In the genomic region with DNA sequence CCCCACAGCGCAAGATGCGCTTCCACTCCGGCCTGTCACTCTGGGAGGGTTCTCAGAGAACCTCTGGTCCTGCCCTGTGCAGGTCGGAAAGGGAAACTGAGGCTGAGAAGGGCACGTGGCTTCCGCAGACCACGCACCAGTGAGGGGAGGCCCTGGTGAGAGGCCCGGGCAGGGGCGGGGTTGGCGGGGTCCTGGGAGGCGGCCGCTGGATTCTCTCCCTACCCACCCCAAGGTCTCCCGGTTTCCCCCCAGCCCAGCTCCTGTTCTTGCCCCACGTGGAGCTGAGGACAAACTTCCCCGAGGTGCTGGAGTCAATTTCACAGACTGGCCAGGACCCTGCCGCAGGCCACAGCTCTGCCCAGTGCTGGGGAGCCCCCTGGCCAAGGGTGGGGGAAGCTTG, we compare ENCODE assay signal across 15 cellular contexts. TPM values are rescaled to one million over a fixed set of nuclear protein-coding genes. Genes with fewer than 3 reads are reported as not detected.
DNase-seq lines count a peak whose midpoint lies in the region; ATAC-seq and TF ChIP-seq lines count a peak whose summit lies in the region.
"Had no signal": no experiment of that assay in that cellular context is flagged by ENCODE, and none has a peak within 500 bp of the region (broad histone marks: within the 10 kb centered on the region; RNA-seq: fewer than 3 reads in every experiment).

No MANE protein-coding gene starts in this region.

- BruUV-seq in Calu3 (replicated peaks; lab: Mats Ljungman, UMichigan): no TSS peak

- H3K4me3 ChIP-seq in iPS-15b (ENCODE audit: low read depth, low read length): no peak overlapping the region

- H3K27ac Mint-ChIP-seq in stimulated activated memory B cell treated with anti-CD40 and anti-IgM and Interleukin-4, amounts not matched to agents 10 μg/mL and 1 μg/mL and 100 μg/mL, for 72 hours: peak overlapping the region; percentile 89
- no peak overlapping the region for H3K27ac Mint-ChIP-seq in Calu3 (ENCODE audit: unreplicated experiment)
- H3K27ac Mint-ChIP-seq: activated CD4-positive, alpha-beta memory T cell treated with anti-CD3 and anti-CD28 coated beads for 36 hours had no signal

- H3K4me1 Mint-ChIP-seq in stimulated activated memory B cell treated with anti-CD40 and anti-IgM and Interleukin-4, amounts not matched to agents 10 μg/mL and 1 μg/mL and 100 μg/mL, for 72 hours: peaks cover 84% of the 10 kb centered on the region
- peaks cover 33% of the 10 kb centered on the region for H3K4me1 Mint-ChIP-seq in Calu3 (ENCODE audit: low read depth, unreplicated experiment)

- CTCF ChIA-PET in Calu3 (lab: Charles Lee): interaction anchor here (1.4 to 4.0 kb wide), 4 partner anchors 11 to 114 kb away, joined by 4 to 80 read pairs (median 9); a partner anchor contains a TSS

- peak; percentile 59 for DNase-seq in activated CD8-positive, alpha-beta memory T cell treated with anti-CD3 and anti-CD28 coated beads for 24 hours
- DNase-seq in activated CD8-positive, alpha-beta memory T cell treated with anti-CD3 and anti-CD28 coated beads, Interleukin-2, amount 50 U/mL, for 4 hours: no peak
- DNase-seq in stimulated activated CD4-positive, alpha-beta T cell treated with anti-CD3 and anti-CD28 coated beads, Interleukin-2, amount 100 ng/mL, for 48 hours: no peak
- DNase-seq in Calu3: no peak
- DNase-seq: activated CD4-positive, alpha-beta memory T cell treated with anti-CD3 and anti-CD28 coated beads for 36 hours; activated effector memory CD4-positive, alpha-beta T cell treated with Interleukin-2 at 50 U/mL for 16 hours; naive B cell; NCI-H1417; NCI-H226; stimulated activated CD4-positive, alpha-beta T cell treated with anti-CD3 and anti-CD28 coated beads, Interleukin-2, amount 100 ng/mL, for 24 hours had no signal

- peaks cover 6% of the 10 kb centered on the region for H3K4me1 ChIP-seq in iPS-15b (ENCODE audit: control insufficient read depth, insufficient read depth, low read length)

- H3K36me3 Mint-ChIP-seq in stimulated activated memory B cell treated with anti-CD40 and anti-IgM and Interleukin-4, amounts not matched to agents 10 μg/mL and 1 μg/mL and 100 μg/mL, for 72 hours: peaks cover 32% of the 10 kb centered on the region
- peaks cover 6% of the 10 kb centered on the region for H3K36me3 Mint-ChIP-seq in Calu3 (ENCODE audit: insufficient read depth, unreplicated experiment)
- H3K36me3 Mint-ChIP-seq: activated CD4-positive, alpha-beta memory T cell treated with anti-CD3 and anti-CD28 coated beads for 36 hours; naive B cell had no signal

- no peaks in the 10 kb centered on the region for H3K9me3 Mint-ChIP-seq in stimulated activated memory B cell treated with anti-CD40 and anti-IgM and Interleukin-4, amounts not matched to agents 10 μg/mL and 1 μg/mL and 100 μg/mL, for 72 hours
- H3K9me3 Mint-ChIP-seq in Calu3 (ENCODE audit: low read depth, unreplicated experiment): no peaks in the 10 kb centered on the region
- H3K9me3 Mint-ChIP-seq: activated CD4-positive, alpha-beta memory T cell treated with anti-CD3 and anti-CD28 coated beads for 36 hours; naive B cell had no signal

- H3K9me3 ChIP-seq in iPS-15b (ENCODE audit: control insufficient read depth, insufficient read depth, low read length): no peaks in the 10 kb centered on the region
- H3K9me3 ChIP-seq: esophagus muscularis mucosa had no signal

- peak overlapping the region; percentile 76 for H3K9ac ChIP-seq in iPS-15b (ENCODE audit: low read depth, low read length)

- H3K4me3 Mint-ChIP-seq in stimulated activated memory B cell treated with anti-CD40 and anti-IgM and Interleukin-4, amounts not matched to agents 10 μg/mL and 1 μg/mL and 100 μg/mL, for 72 hours: peak overlapping the region; percentile 84
- no peak overlapping the region for H3K4me3 Mint-ChIP-seq in Calu3 (ENCODE audit: low read depth, unreplicated experiment)
- H3K4me3 Mint-ChIP-seq: activated CD4-positive, alpha-beta memory T cell treated with anti-CD3 and anti-CD28 coated beads for 36 hours had no signal

- H3K36me3 ChIP-seq in iPS-15b (ENCODE audit: control insufficient read depth, insufficient read depth, low read length): no peaks in the 10 kb centered on the region
- H3K36me3 ChIP-seq: esophagus muscularis mucosa had no signal

- no peaks in the 10 kb centered on the region for H3K27me3 Mint-ChIP-seq in stimulated activated memory B cell treated with anti-CD40 and anti-IgM and Interleukin-4, amounts not matched to agents 10 μg/mL and 1 μg/mL and 100 μg/mL, for 72 hours
- no peaks in the 10 kb centered on the region for H3K27me3 Mint-ChIP-seq in Calu3 (ENCODE audit: unreplicated experiment)
- H3K27me3 Mint-ChIP-seq: activated CD4-positive, alpha-beta memory T cell treated with anti-CD3 and anti-CD28 coated beads for 36 hours had no signal

- no peak for TF ChIP-seq CTCF in Calu3 (IDR thresholded peaks at IDR 0.05; ENCODE audit: unreplicated experiment)

- ATAC-seq in stimulated activated memory B cell treated with anti-CD40 and anti-IgM and Interleukin-4, amounts not matched to agents 10 μg/mL and 1 μg/mL and 100 μg/mL, for 72 hours: no peak

- H3K27me3 ChIP-seq in iPS-15b (ENCODE audit: control insufficient read depth, insufficient read depth, low read length): no peaks in the 10 kb centered on the region
- H3K27me3 ChIP-seq: esophagus muscularis mucosa had no signal

- intact Hi-C loops in Calu3 (cut with micrococcal nuclease; ENCODE audit: unreplicated experiment): loop anchor here (5.0 to 10.0 kb wide), 4 partner anchors 39 to 334 kb away; a partner anchor contains a TSS

RNA-seq across cellular contexts. Expression of a gene that starts 11.5 kb away (rescaled TPM):
- not detected in 2 replicates for total RNA-seq in Calu3 (2022)
- total RNA-seq: astrocyte, esophagus muscularis mucosa, left lobe of liver had no signal

RNA-seq across cellular contexts. Expression of a gene that starts 31.1 kb away (rescaled TPM):
- total RNA-seq in Calu3 (2022): 76.6 and 77.2 TPM in 2 replicates

RNA-seq across cellular contexts. Expression of a gene that starts 31.2 kb away (rescaled TPM):
- 75.9 and 77.7 TPM in 2 replicates for total RNA-seq in Calu3 (2022)

RNA-seq across cellular contexts. Expression of a gene that starts 43.8 kb away (rescaled TPM):
- total RNA-seq in Calu3 (2022): 17.6 and 41.4 TPM in 2 replicates
- total RNA-seq: activated CD4-positive, alpha-beta memory T cell treated with anti-CD3 and anti-CD28 coated beads for 36 hours had no signal

RNA-seq across cellular contexts. Expression of a gene that starts 46.4 kb away (rescaled TPM):
- 69.4 and 80.0 TPM in 2 replicates for total RNA-seq in Calu3 (2022)
